ENCODE assay signal across 8 cellular contexts in genomic region chr12:52904509-52905300, GRCh38. TPM values are rescaled to one million over a fixed set of nuclear protein-coding genes. Genes with fewer than 3 reads are reported as not detected.
DNase-seq lines count a peak whose midpoint lies in the region; TF ChIP-seq lines count a peak whose summit lies in the region.
"Not testable (repeated sequence)": the region's sequence is repeated elsewhere in the genome, so short reads cannot be mapped to it uniquely, and the experiment has no call there.

TSS of gene KRT8 (minus strand) at chr12:52905076. CDS start at chr12:52904981, 95 bp downstream.

- H3K27me3 Mint-ChIP-seq in CD8-positive, alpha-beta memory T cell: peaks cover 0 to 12% of the 10 kb centered on the region in 2 donors
- H3K27me3 Mint-ChIP-seq in stimulated activated naive CD8-positive, alpha-beta T cell treated with anti-CD3 and anti-CD28 coated beads, Interleukin-15, Interleukin-2, amounts not matched to agents 100 ng/mL and 50 ng/mL, for 24 hours: not testable (repeated sequence)

- peaks cover 5 to 10% (median 9%) of the 10 kb centered on the region in 3 donors for H3K4me1 Mint-ChIP-seq in CD8-positive, alpha-beta memory T cell
- peaks cover 11% of the 10 kb centered on the region for H3K4me1 Mint-ChIP-seq in stimulated activated naive CD8-positive, alpha-beta T cell treated with anti-CD3 and anti-CD28 coated beads, Interleukin-15, Interleukin-2, amounts not matched to agents 100 ng/mL and 50 ng/mL, for 24 hours (ENCODE audit: low read depth)

- CTCF ChIA-PET in CD8-positive, alpha-beta memory T cell (lab: Charles Lee): interaction anchor here (0.9 to 1.4 kb wide), 2 partner anchors 20 to 36 kb away, joined by 3 to 4 read pairs; no protein-coding TSS in a partner anchor

- H3K4me3 Mint-ChIP-seq in CD8-positive, alpha-beta memory T cell: peak within 1 kb of the TSS; percentile 53 to 89 (median 71)
- peak within 1 kb of the TSS; percentile 62 for H3K4me3 Mint-ChIP-seq in stimulated activated naive CD8-positive, alpha-beta T cell treated with anti-CD3 and anti-CD28 coated beads, Interleukin-15, Interleukin-2, amounts not matched to agents 100 ng/mL and 50 ng/mL, for 24 hours

- H3K36me3 Mint-ChIP-seq in CD8-positive, alpha-beta memory T cell; stimulated activated naive CD8-positive, alpha-beta T cell treated with anti-CD3 and anti-CD28 coated beads, Interleukin-15, Interleukin-2, amounts not matched to agents 100 ng/mL and 50 ng/mL, for 24 hours (ENCODE audit: low read depth): not testable (repeated sequence)

- peak within 1 kb of the TSS; percentile 99 for H3K9ac ChIP-seq in mucosa of stomach (ENCODE audit: low read length)

- TF ChIP-seq CTCF in choroid plexus epithelial cell (conservative IDR thresholded peaks at IDR 0.05; ENCODE audit: low read depth, low read length): peak; percentile 27
- peak in 1 of 2 donors; percentile 53 for TF ChIP-seq CTCF in right atrium auricular region (IDR thresholded peaks at IDR 0.05)

- DNase-seq in CD8-positive, alpha-beta memory T cell; right atrium auricular region (ENCODE audit: low spot score): not testable (repeated sequence)
- peak; percentile 98 for DNase-seq in HuH-7.5 (ENCODE audit: low spot score)
- peak; percentile 93 for DNase-seq in NCI-H460 (ENCODE audit: extremely low read depth, low read depth)
- peak; percentile 6 for DNase-seq in activated CD4-positive, alpha-beta T cell treated with anti-CD3 and anti-CD28 coated beads, Interleukin-2, amount 50 U/mL, for 1 hour
- peak; percentile 35 for DNase-seq in choroid plexus epithelial cell (ENCODE audit: low read depth)

- not testable (repeated sequence) for H3K9me3 ChIP-seq in CD8-positive, alpha-beta memory T cell (ENCODE audit: low read length); right atrium auricular region; mucosa of stomach (ENCODE audit: control insufficient read depth, low read length)

- not testable (repeated sequence) for H3K36me3 ChIP-seq in CD8-positive, alpha-beta memory T cell (ENCODE audit: insufficient read depth, low read length)
- peaks cover 20% of the 10 kb centered on the region for H3K36me3 ChIP-seq in right atrium auricular region
- peaks cover 23% of the 10 kb centered on the region for H3K36me3 ChIP-seq in mucosa of stomach (ENCODE audit: control insufficient read depth, insufficient read depth, low read length)

- POLR2A ChIA-PET in CD8-positive, alpha-beta memory T cell (lab: Charles Lee): not testable (repeated sequence)

- not testable (repeated sequence) for H3K4me3 ChIP-seq in CD8-positive, alpha-beta memory T cell (ENCODE audit: low read length)
- H3K4me3 ChIP-seq in choroid plexus epithelial cell (ENCODE audit: low read depth, low read length): peak within 1 kb of the TSS; percentile 64
- peak within 1 kb of the TSS; percentile 37 to 64 for H3K4me3 ChIP-seq in right atrium auricular region
- peak within 1 kb of the TSS; percentile 95 for H3K4me3 ChIP-seq in mucosa of stomach (ENCODE audit: low read length)

- H3K27me3 ChIP-seq in CD8-positive, alpha-beta memory T cell (ENCODE audit: insufficient read depth, low read length, poor library complexity, severe bottlenecking); right atrium auricular region; mucosa of stomach (ENCODE audit: control insufficient read depth, insufficient read depth, low read length): not testable (repeated sequence)

- H3K27ac ChIP-seq in CD8-positive, alpha-beta memory T cell (ENCODE audit: low read depth, low read length): peak within 1 kb of the TSS; percentile 81
- peak within 1 kb of the TSS; percentile 81 to 82 for H3K27ac ChIP-seq in right atrium auricular region

- peak within 1 kb of the TSS; percentile 38 to 76 (median 67) for H3K27ac Mint-ChIP-seq in CD8-positive, alpha-beta memory T cell
- H3K27ac Mint-ChIP-seq in stimulated activated naive CD8-positive, alpha-beta T cell treated with anti-CD3 and anti-CD28 coated beads, Interleukin-15, Interleukin-2, amounts not matched to agents 100 ng/mL and 50 ng/mL, for 24 hours: peak within 1 kb of the TSS; percentile 73

- H3K4me1 ChIP-seq in CD8-positive, alpha-beta memory T cell (ENCODE audit: insufficient read depth, low read length): not testable (repeated sequence)
- peaks cover 4 to 17% of the 10 kb centered on the region in 2 donors for H3K4me1 ChIP-seq in right atrium auricular region
- peaks cover 59% of the 10 kb centered on the region for H3K4me1 ChIP-seq in mucosa of stomach (ENCODE audit: control insufficient read depth, insufficient read depth, low read length)

- not testable (repeated sequence) for H3K9me3 Mint-ChIP-seq in CD8-positive, alpha-beta memory T cell; stimulated activated naive CD8-positive, alpha-beta T cell treated with anti-CD3 and anti-CD28 coated beads, Interleukin-15, Interleukin-2, amounts not matched to agents 100 ng/mL and 50 ng/mL, for 24 hours

RNA-seq across cellular contexts. Expression of gene KRT8, which starts in this region (rescaled TPM):
- under 1 TPM in 1 of 2 experiments, not detected in 1; 0.46 TPM for total RNA-seq in CD8-positive, alpha-beta memory T cell
- polyA plus RNA-seq in CD8-positive, alpha-beta memory T cell: 1.0 TPM
- total RNA-seq in NCI-H460 (2014; rRNA removed; shearing (Covaris generic)): 441 and 447 TPM in 2 replicates
- 980 and 1,039 TPM in 2 replicates for polyA plus RNA-seq in NCI-H460 (2014; cell fraction: nucleus; rRNA removed)
- 100 to 1,000 TPM; 199 to 271 TPM for total RNA-seq in right atrium auricular region

Comparison
In these comparisons a context has a peak if more than half of its experiments do, and no peak if none do; other contexts are left out.
1. RNA of gene KRT8 (total RNA-seq): 441 to 447 TPM in NCI-H460 and 199 to 271 TPM in right atrium auricular region; 0.46 TPM in CD8-positive, alpha-beta memory T cell; every median in the first group is over 100 times any median in the second.